1 cellular context compared by ENCODE assay signal in genomic region chr10:72523932-72524396, GRCh38.
A peak's percentile ranks its signal among the peaks of the same experiment; 100 is the strongest.
TF ChIP-seq lines count a peak whose summit lies in the region.

No MANE protein-coding gene starts in this region.

TF ChIP-seq in HepG2, 621 proteins besides CTCF, POLR2A, EP300 and RAD21 (continued from another document and continues in another):
- TF ChIP-seq ZBTB33 (CRISPR knock-in tag; IDR thresholded peaks at IDR 0.05) (no peak), SOX5 (CRISPR knock-in tag; IDR thresholded peaks at IDR 0.05; ENCODE audit: borderline replicate concordance) (peak; percentile 33; the same call in 1 of the 2 replicates), ZMAT5 (CRISPR knock-in tag; IDR thresholded peaks at IDR 0.05; ENCODE audit: borderline replicate concordance, low read depth) (no peak), ZNF430 (CRISPR knock-in tag; IDR thresholded peaks at IDR 0.05) (0 out of 2 replicates have a peak, but pooled peaks have one; percentile 36), ZNF547 (CRISPR knock-in tag; IDR thresholded peaks at IDR 0.05) (no peak), NFKB2 (CRISPR knock-in tag; IDR thresholded peaks at IDR 0.05; ENCODE audit: borderline replicate concordance) (no peak), DPF2 (CRISPR knock-in tag; IDR thresholded peaks at IDR 0.05; ENCODE audit: borderline replicate concordance, low read depth) (no peak), NR3C1 (CRISPR knock-in tag; IDR thresholded peaks at IDR 0.05) (no peak), ZNF33A (CRISPR knock-in tag; IDR thresholded peaks at IDR 0.05; ENCODE audit: borderline replicate concordance) (no peak), KMT2B (CRISPR knock-in tag; IDR thresholded peaks at IDR 0.05) (no peak), PPARG (CRISPR knock-in tag; conservative IDR thresholded peaks at IDR 0.05) (no peak), IKZF4 (CRISPR knock-in tag; IDR thresholded peaks at IDR 0.05; ENCODE audit: borderline replicate concordance, low read depth, not compliant biosample characterization) (no peak), ZBTB34 (CRISPR knock-in tag; IDR thresholded peaks at IDR 0.05) (no peak), HOXA5 (CRISPR knock-in tag; IDR thresholded peaks at IDR 0.05) (peak; percentile 70; the same call in 1 of the 2 replicates), ZNF256 (CRISPR knock-in tag; conservative IDR thresholded peaks at IDR 0.05) (no peak), GABPA (IDR thresholded peaks at IDR 0.05; ENCODE audit: low read depth, low read length) (no peak), GABPA (CRISPR knock-in tag; IDR thresholded peaks at IDR 0.05; ENCODE audit: low read depth) (no peak), U2AF1 (optimal IDR thresholded peaks at IDR 0.05; ENCODE audit: low read depth, low read length) (no peak), FOXP1 (IDR thresholded peaks at IDR 0.05) (no peak), FOXP1 (CRISPR knock-in tag; IDR thresholded peaks at IDR 0.05) (peak; percentile 58; the same call in 1 of the 2 replicates), HNRNPUL1 (IDR thresholded peaks at IDR 0.05; ENCODE audit: low read depth, low read length) (no peak), ZNF512 (CRISPR knock-in tag; IDR thresholded peaks at IDR 0.05) (no peak), HOXA3 (CRISPR knock-in tag; IDR thresholded peaks at IDR 0.05) (no peak), ZNF549 (CRISPR knock-in tag; IDR thresholded peaks at IDR 0.05) (no peak), RNF2 (conservative IDR thresholded peaks at IDR 0.05; ENCODE audit: low read depth) (no peak), ZNF883 (CRISPR knock-in tag; IDR thresholded peaks at IDR 0.05; ENCODE audit: not compliant biosample characterization) (no peak), ZFAT (CRISPR knock-in tag; conservative IDR thresholded peaks at IDR 0.05) (no peak), PAX8 (CRISPR knock-in tag; IDR thresholded peaks at IDR 0.05; ENCODE audit: borderline replicate concordance) (no peak), THYN1 (CRISPR knock-in tag; IDR thresholded peaks at IDR 0.05; ENCODE audit: borderline replicate concordance, low read depth) (no peak), BCLAF1 (IDR thresholded peaks at IDR 0.05) (no peak), ATF7 (IDR thresholded peaks at IDR 0.05) (no peak), ATF7 (CRISPR knock-in tag; IDR thresholded peaks at IDR 0.05) (no peak), TFDP1 (CRISPR knock-in tag; IDR thresholded peaks at IDR 0.05; ENCODE audit: borderline replicate concordance) (no peak), IRF9 (CRISPR knock-in tag; IDR thresholded peaks at IDR 0.05; ENCODE audit: borderline replicate concordance) (no peak), ZNF782 (CRISPR knock-in tag; IDR thresholded peaks at IDR 0.05; ENCODE audit: borderline replicate concordance) (no peak), SETDB1 (CRISPR knock-in tag; IDR thresholded peaks at IDR 0.05; ENCODE audit: borderline replicate concordance) (no peak), POLR2AphosphoS2 (IDR thresholded peaks at IDR 0.05; ENCODE audit: low read depth, low read length) (no peak), TFAP4 (IDR thresholded peaks at IDR 0.05; ENCODE audit: borderline replicate concordance, low read depth) (no peak), SKIL (CRISPR knock-in tag; IDR thresholded peaks at IDR 0.05; ENCODE audit: borderline replicate concordance) (no peak), ZNF496 (CRISPR knock-in tag; IDR thresholded peaks at IDR 0.05; ENCODE audit: insufficient replicate concordance) (no peak), ZNF780A (CRISPR knock-in tag; IDR thresholded peaks at IDR 0.05) (no peak), ZNF543 (CRISPR knock-in tag; IDR thresholded peaks at IDR 0.05) (no peak), ZC3H4 (CRISPR knock-in tag; IDR thresholded peaks at IDR 0.05; ENCODE audit: borderline replicate concordance) (no peak), ATM (IDR thresholded peaks at IDR 0.05; ENCODE audit: borderline replicate concordance) (no peak), ZNF33B (CRISPR knock-in tag; IDR thresholded peaks at IDR 0.05) (no peak), RFX3 (CRISPR knock-in tag; IDR thresholded peaks at IDR 0.05) (no peak), ZNF362 (CRISPR knock-in tag; IDR thresholded peaks at IDR 0.05; ENCODE audit: borderline replicate concordance) (no peak), POGZ (CRISPR knock-in tag; IDR thresholded peaks at IDR 0.05) (0 out of 2 replicates have a peak, but pooled peaks have one; percentile 41), ZNF556 (CRISPR knock-in tag; IDR thresholded peaks at IDR 0.05; ENCODE audit: borderline replicate concordance) (no peak), SCMH1 (CRISPR knock-in tag; IDR thresholded peaks at IDR 0.05; ENCODE audit: borderline replicate concordance) (no peak), CHCHD3 (CRISPR knock-in tag; IDR thresholded peaks at IDR 0.05) (no peak), MIER3 (CRISPR knock-in tag; IDR thresholded peaks at IDR 0.05; ENCODE audit: borderline replicate concordance) (no peak), ZNF766 (CRISPR knock-in tag; IDR thresholded peaks at IDR 0.05; ENCODE audit: borderline replicate concordance) (no peak), SAP130 (CRISPR knock-in tag; IDR thresholded peaks at IDR 0.05; ENCODE audit: low read depth) (peak; percentile 14; the same call in 1 of the 2 replicates), NFE2 (CRISPR knock-in tag; IDR thresholded peaks at IDR 0.05) (no peak), KDM5A (IDR thresholded peaks at IDR 0.05; ENCODE audit: borderline replicate concordance, low read length) (peak; percentile 32; the same call in 1 of the 2 replicates), ZNF124 (CRISPR knock-in tag; IDR thresholded peaks at IDR 0.05) (no peak), SIX1 (CRISPR knock-in tag; IDR thresholded peaks at IDR 0.05; ENCODE audit: borderline replicate concordance) (no peak)
